9 cellular contexts compared by ENCODE assay signal in genomic region chr9:133144887-133145466, GRCh38. TPM values are rescaled to one million over a fixed set of nuclear protein-coding genes. Genes with fewer than 3 reads are reported as not detected.
DNase-seq lines count a peak whose midpoint lies in the region; ATAC-seq and TF ChIP-seq lines count a peak whose summit lies in the region.
"Had no signal": no experiment of that assay in that cellular context is flagged by ENCODE, and none has a peak within 500 bp of the region (broad histone marks: within the 10 kb centered on the region; RNA-seq: fewer than 3 reads in every experiment).

No MANE protein-coding gene starts in this region.

- H3K27ac Mint-ChIP-seq in activated CD8-positive, alpha-beta memory T cell treated with anti-CD3 and anti-CD28 coated beads, Interleukin-2, amount 10 ng/mL, durations not matched to agents 7 days and 5 days = peak overlapping the region; percentile 92
- H3K27ac Mint-ChIP-seq in activated CD4-positive, alpha-beta memory T cell treated with anti-CD3 and anti-CD28 coated beads for 36 hours = peak overlapping the region; percentile 88
- peak overlapping the region; percentile 93 to 97 (median 96) for H3K27ac Mint-ChIP-seq in immature natural killer cell

- ATAC-seq in activated CD8-positive, alpha-beta memory T cell treated with anti-CD3 and anti-CD28 coated beads, Interleukin-2, amount 10 ng/mL, durations not matched to agents 7 days and 5 days = no peak
- ATAC-seq in HG03432 (IDR thresholded peaks at IDR 0.05; ENCODE audit: unreplicated experiment) (no peak), GM19455 (IDR thresholded peaks at IDR 0.05; ENCODE audit: unreplicated experiment) (no peak)

- WGBS in suprapubic skin = 47% methylated on average over 14 of the region's 14 CpGs

- H3K4me3 Mint-ChIP-seq in activated CD8-positive, alpha-beta memory T cell treated with anti-CD3 and anti-CD28 coated beads, Interleukin-2, amount 10 ng/mL, durations not matched to agents 7 days and 5 days = peak overlapping the region; percentile 70
- H3K4me3 Mint-ChIP-seq in activated CD4-positive, alpha-beta memory T cell treated with anti-CD3 and anti-CD28 coated beads for 36 hours = no peak overlapping the region
- H3K4me3 Mint-ChIP-seq in immature natural killer cell = peak overlapping the region; percentile 77 to 84 (median 80)

- no peak for TF ChIP-seq EP300 in suprapubic skin (IDR thresholded peaks at IDR 0.05)

- peaks cover 78% of the 10 kb centered on the region for H3K4me1 ChIP-seq in suprapubic skin

- intact Hi-C loops in activated CD4-positive, alpha-beta memory T cell treated with anti-CD3 and anti-CD28 coated beads for 36 hours (cut with micrococcal nuclease) = loop anchor here (1.0 to 10.0 kb wide), 7 partner anchors 12 to 920 kb away; partner anchors contain the start of genes BRD3, GTF3C5, RALGDS and TSC1

- no peaks in the 10 kb centered on the region for H3K36me3 ChIP-seq in suprapubic skin
- H3K36me3 ChIP-seq: SJSA1 had no signal

- peak overlapping the region; percentile 35 for H3K27ac ChIP-seq in suprapubic skin
- H3K27ac ChIP-seq: SJSA1 had no signal

- peak overlapping the region; percentile 43 for H3K4me3 ChIP-seq in suprapubic skin

- no peaks in the 10 kb centered on the region for H3K27me3 Mint-ChIP-seq in activated CD8-positive, alpha-beta memory T cell treated with anti-CD3 and anti-CD28 coated beads, Interleukin-2, amount 10 ng/mL, durations not matched to agents 7 days and 5 days
- H3K27me3 Mint-ChIP-seq in activated CD4-positive, alpha-beta memory T cell treated with anti-CD3 and anti-CD28 coated beads for 36 hours = no peaks in the 10 kb centered on the region
- peaks cover 22 to 26% (median 23%) of the 10 kb centered on the region in 3 donors for H3K27me3 Mint-ChIP-seq in immature natural killer cell (ENCODE audit: low read depth in 3 of 3)

- H3K4me1 Mint-ChIP-seq in activated CD8-positive, alpha-beta memory T cell treated with anti-CD3 and anti-CD28 coated beads, Interleukin-2, amount 10 ng/mL, durations not matched to agents 7 days and 5 days = peaks cover 73% of the 10 kb centered on the region
- peaks cover 70% of the 10 kb centered on the region for H3K4me1 Mint-ChIP-seq in activated CD4-positive, alpha-beta memory T cell treated with anti-CD3 and anti-CD28 coated beads for 36 hours (ENCODE audit: low read depth)
- peaks cover 65 to 73% of the 10 kb centered on the region in 2 donors for H3K4me1 Mint-ChIP-seq in immature natural killer cell

- DNase-seq in activated CD8-positive, alpha-beta memory T cell treated with anti-CD3 and anti-CD28 coated beads, Interleukin-2, amount 10 ng/mL, durations not matched to agents 7 days and 5 days = no peak
- DNase-seq in activated CD8-positive, alpha-beta memory T cell treated with anti-CD3 and anti-CD28 coated beads, Interleukin-2, amount 50 U/mL, for 48 hours = no peak
- peak; percentile 19 for DNase-seq in activated CD4-positive, alpha-beta memory T cell treated with anti-CD3 and anti-CD28 coated beads for 36 hours
- DNase-seq in immature natural killer cell (no peak), suprapubic skin (ENCODE audit: low spot score in 2 of 2) (no peak)
- no peak for DNase-seq in activated CD4-positive, alpha-beta T cell treated with anti-CD3 and anti-CD28 coated beads, Interleukin-2, amount 50 U/mL, for 4 hours

- H3K9me3 ChIP-seq in suprapubic skin = no peaks in the 10 kb centered on the region
- H3K9me3 ChIP-seq: SJSA1 had no signal

- POLR2A ChIA-PET in activated CD4-positive, alpha-beta memory T cell treated with anti-CD3 and anti-CD28 coated beads for 36 hours (lab: Charles Lee) = interaction anchor here (0.7 to 2.9 kb wide), 9 partner anchors 10 to 115 kb away, joined by 3 to 42 read pairs (median 4); partner anchors contain the start of gene GTF3C5

- CTCF ChIA-PET in activated CD8-positive, alpha-beta memory T cell treated with anti-CD3 and anti-CD28 coated beads, Interleukin-2, amount 10 ng/mL, durations not matched to agents 7 days and 5 days (lab: Charles Lee) = interaction anchor here (0.9 to 10.4 kb wide), 21 partner anchors 11 to 790 kb away, joined by 3 to 505 read pairs (median 8); partner anchors contain the start of genes CEL, GTF3C5, RALGDS and SETX
- CTCF ChIA-PET in activated CD4-positive, alpha-beta memory T cell treated with anti-CD3 and anti-CD28 coated beads for 36 hours (lab: Charles Lee) = interaction anchor here (0.9 to 10.7 kb wide), 21 partner anchors 8 to 145 kb away, joined by 3 to 552 read pairs (median 8); partner anchors contain the start of genes GTF3C5 and RALGDS

- no peaks in the 10 kb centered on the region for H3K9me3 Mint-ChIP-seq in activated CD8-positive, alpha-beta memory T cell treated with anti-CD3 and anti-CD28 coated beads, Interleukin-2, amount 10 ng/mL, durations not matched to agents 7 days and 5 days (ENCODE audit: low read depth)
- no peaks in the 10 kb centered on the region for H3K9me3 Mint-ChIP-seq in activated CD4-positive, alpha-beta memory T cell treated with anti-CD3 and anti-CD28 coated beads for 36 hours
- H3K9me3 Mint-ChIP-seq in immature natural killer cell = no peaks in the 10 kb centered on the region

- TF ChIP-seq CTCF in suprapubic skin (IDR thresholded peaks at IDR 0.05) = no peak

- no peak for TF ChIP-seq POLR2A in suprapubic skin (IDR thresholded peaks at IDR 0.05)

- peaks cover 4% of the 10 kb centered on the region for H3K36me3 Mint-ChIP-seq in activated CD8-positive, alpha-beta memory T cell treated with anti-CD3 and anti-CD28 coated beads, Interleukin-2, amount 10 ng/mL, durations not matched to agents 7 days and 5 days
- H3K36me3 Mint-ChIP-seq in activated CD4-positive, alpha-beta memory T cell treated with anti-CD3 and anti-CD28 coated beads for 36 hours = no peaks in the 10 kb centered on the region
- H3K36me3 Mint-ChIP-seq in immature natural killer cell = no peaks in the 10 kb centered on the region

- no peaks in the 10 kb centered on the region for H3K27me3 ChIP-seq in suprapubic skin
- H3K27me3 ChIP-seq: SJSA1 had no signal

RNA-seq across cellular contexts. Expression of gene GBGT1, which starts 18.7 kb away (rescaled TPM):
- 1 to 10 TPM; 3.9 to 5.7 TPM for total RNA-seq in activated CD8-positive, alpha-beta memory T cell treated with anti-CD3 and anti-CD28 coated beads, Interleukin-2, amount 10 ng/mL, durations not matched to agents 7 days and 5 days
- 1 to 10 TPM; 3.2 to 3.6 TPM for total RNA-seq in activated CD4-positive, alpha-beta memory T cell treated with anti-CD3 and anti-CD28 coated beads for 36 hours
- polyA plus RNA-seq in immature natural killer cell = not detected
- 10 to 100 TPM in 1 of 4 donors, 1 to 10 TPM in 3; 2.6 to 14.6 (median 5.8) TPM for total RNA-seq in suprapubic skin
- total RNA-seq: SJSA1 had no signal

RNA-seq across cellular contexts. Expression of gene RALGDS, which starts 23.9 kb away (rescaled TPM):
- 100 to 1,000 TPM; 103 to 114 TPM for total RNA-seq in activated CD8-positive, alpha-beta memory T cell treated with anti-CD3 and anti-CD28 coated beads, Interleukin-2, amount 10 ng/mL, durations not matched to agents 7 days and 5 days
- 10 to 100 TPM; 65.4 TPM for total RNA-seq in activated CD4-positive, alpha-beta memory T cell treated with anti-CD3 and anti-CD28 coated beads for 36 hours
- 10 to 100 TPM; 31.2 to 68.8 (median 31.6) TPM for polyA plus RNA-seq in immature natural killer cell
- total RNA-seq in suprapubic skin = 100 to 1,000 TPM; 173 to 244 (median 212) TPM
